ENCODE assay signal across 1 cellular context in genomic region chr7:78019457-78020130, GRCh38.
A peak's percentile ranks its signal among the peaks of the same experiment; 100 is the strongest.
TF ChIP-seq lines count a peak whose summit lies in the region.

No MANE protein-coding gene starts in this region.

TF ChIP-seq in SK-N-SH, 30 proteins besides CTCF, POLR2A, EP300 and RAD21 (continued from another document):
- TF ChIP-seq REST (IDR thresholded peaks at IDR 0.05; ENCODE audit: low read depth, low read length) (0 out of 2 replicates have a peak, but pooled peaks have one; percentile 35), YY1 (IDR thresholded peaks at IDR 0.05; ENCODE audit: low read depth) (no peak), NFIC (IDR thresholded peaks at IDR 0.05; ENCODE audit: borderline replicate concordance) (no peak), FOXJ3 (CRISPR knock-in tag; IDR thresholded peaks at IDR 0.05) (no peak), MAX (IDR thresholded peaks at IDR 0.05; ENCODE audit: low read depth) (peak; percentile 88), GATA2 (CRISPR knock-in tag; IDR thresholded peaks at IDR 0.05) (peak; percentile 56; the same call in 1 of the 2 replicates), MXI1 (IDR thresholded peaks at IDR 0.05; ENCODE audit: low read depth, low read length) (peak; percentile 66; the same call in 1 of the 2 replicates), SMC3 (IDR thresholded peaks at IDR 0.05; ENCODE audit: low read depth, low read length) (no peak), TAF1 (IDR thresholded peaks at IDR 0.05; ENCODE audit: borderline replicate concordance, low read depth, low read length) (peak; percentile 75), FOSL2 (IDR thresholded peaks at IDR 0.05; ENCODE audit: borderline replicate concordance, low read depth) (no peak), MEF2A (IDR thresholded peaks at IDR 0.05; ENCODE audit: borderline replicate concordance, low read depth) (no peak), JUND (IDR thresholded peaks at IDR 0.05) (no peak), POLR2AphosphoS5 (IDR thresholded peaks at IDR 0.05; ENCODE audit: low read depth, low read length) (peak; percentile 87)
